In the genomic region with DNA sequence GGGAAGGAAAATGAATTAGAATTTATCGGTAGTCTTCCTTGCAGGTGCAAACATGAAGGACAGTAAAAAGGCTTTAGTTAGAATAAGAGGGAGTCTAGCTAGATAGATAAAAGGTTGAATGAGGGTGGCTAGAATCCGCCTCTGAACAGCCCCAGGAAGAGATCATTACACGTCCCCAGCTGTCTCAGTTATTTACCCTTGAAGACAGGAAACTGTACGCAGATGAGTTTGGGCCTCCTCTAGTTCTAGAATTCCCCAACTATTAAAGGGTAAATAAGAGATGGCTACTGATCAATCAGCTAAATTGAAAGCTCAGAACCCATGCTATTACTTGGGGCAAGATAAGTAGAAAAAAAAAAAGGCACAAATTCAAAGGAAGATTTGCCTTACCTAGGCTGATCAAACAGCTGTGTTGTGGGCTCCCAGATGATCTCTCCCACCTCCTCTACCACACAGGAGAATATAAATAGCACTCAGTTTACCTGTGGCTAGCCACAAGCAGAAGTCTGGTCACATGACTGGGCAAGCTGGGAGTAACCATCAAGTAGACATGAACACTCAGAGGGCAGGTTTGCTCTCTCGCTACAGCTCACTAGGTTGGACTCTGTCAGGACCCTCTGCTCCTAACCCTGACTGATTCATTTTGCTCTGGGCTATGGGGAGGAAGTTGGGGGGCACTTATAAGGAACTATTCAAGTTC, we compare ENCODE assay signal across 8 cellular contexts. TPM values are rescaled to one million over a fixed set of nuclear protein-coding genes. Genes with fewer than 3 reads are reported as not detected.
DNase-seq lines count a peak whose midpoint lies in the region; ATAC-seq lines count a peak whose summit lies in the region.

No MANE protein-coding gene starts in this region.

- H3K4ac ChIP-seq in trophoblast cell (ENCODE audit: low read depth, low read length), result no peak overlapping the region

- H3K4me3 ChIP-seq in BLaER1 (peak overlapping the region; percentile 25), trophoblast cell (ENCODE audit: low read depth, low read length) (no peak overlapping the region)

- H3K27me3 ChIP-seq in BLaER1, result no peaks in the 10 kb centered on the region
- no peaks in the 10 kb centered on the region for H3K27me3 ChIP-seq in trophoblast cell (ENCODE audit: insufficient read depth, low read length)

- peaks cover 90% of the 10 kb centered on the region for H3K4me1 ChIP-seq in BLaER1
- no peaks in the 10 kb centered on the region for H3K4me1 ChIP-seq in trophoblast cell (ENCODE audit: control insufficient read depth in 1 of 2, insufficient read depth in 2 of 2, low read length in 2 of 2)

- no peaks in the 10 kb centered on the region for H3K9me3 Mint-ChIP-seq in activated T-helper 2 cell treated with anti-CD3 and anti-CD28 coated beads, Interferon-gamma antibody, Interleukin-2, Interleukin-4, amounts not matched to agents 10 μg/mL and 5 μg/mL and 100 μg/mL, durations not matched to agents 14 hours and 24 hours and 36 hours

- no peak for DNase-seq in activated T-helper 2 cell treated with anti-CD3 and anti-CD28 coated beads, Interferon-gamma antibody, Interleukin-2, Interleukin-4, amounts not matched to agents 10 μg/mL and 5 μg/mL and 100 μg/mL, durations not matched to agents 14 hours and 24 hours and 36 hours (ENCODE audit: low spot score)
- DNase-seq in caudate nucleus (lab: John Stamatoyannopoulos, UW) (no peak), SW 1271 (lab: John Stamatoyannopoulos, UW) (no peak), HuH-7.5 (ENCODE audit: low spot score) (no peak), trophoblast cell (no peak)

- no peaks in the 10 kb centered on the region for H4K20me1 ChIP-seq in BLaER1

- no peak overlapping the region for H2BK5ac ChIP-seq in trophoblast cell (ENCODE audit: low read depth, low read length, poor library complexity)

- no peak overlapping the region for H4K91ac ChIP-seq in trophoblast cell (ENCODE audit: low read depth, low read length)

- H3K4me2 ChIP-seq in BLaER1 (peak overlapping the region; percentile 94), trophoblast cell (ENCODE audit: low read length) (no peak overlapping the region)

- H4K8ac ChIP-seq in trophoblast cell (ENCODE audit: low read depth, low read length), result no peak overlapping the region

- peaks cover 66% of the 10 kb centered on the region for H3K4me1 Mint-ChIP-seq in activated T-helper 2 cell treated with anti-CD3 and anti-CD28 coated beads, Interferon-gamma antibody, Interleukin-2, Interleukin-4, amounts not matched to agents 10 μg/mL and 5 μg/mL and 100 μg/mL, durations not matched to agents 14 hours and 24 hours and 36 hours (ENCODE audit: low read depth)

- H4K12ac ChIP-seq in trophoblast cell (ENCODE audit: low read depth, low read length), result no peak overlapping the region

- H3K27ac Mint-ChIP-seq in activated T-helper 2 cell treated with anti-CD3 and anti-CD28 coated beads, Interferon-gamma antibody, Interleukin-2, Interleukin-4, amounts not matched to agents 10 μg/mL and 5 μg/mL and 100 μg/mL, durations not matched to agents 14 hours and 24 hours and 36 hours, result peak overlapping the region; percentile 69

- H3K79me2 ChIP-seq in trophoblast cell (ENCODE audit: control insufficient read depth, insufficient read depth, low read length, poor library complexity), result no peaks in the 10 kb centered on the region

- H3K18ac ChIP-seq in trophoblast cell (ENCODE audit: low read length), result no peak overlapping the region

- H3K23ac ChIP-seq in trophoblast cell (ENCODE audit: low read length), result no peak overlapping the region

- H3K36me3 ChIP-seq in BLaER1 (0 out of 2 replicates have a peak, but pooled peaks cover 3% of the 10 kb centered on the region), trophoblast cell (ENCODE audit: control insufficient read depth in 1 of 2, insufficient read depth in 2 of 2, low read length in 2 of 2) (peaks cover 0 to 2% of the 10 kb centered on the region in 2 experiments)

- H3K9ac ChIP-seq in BLaER1 (peak overlapping the region; percentile 70), trophoblast cell (ENCODE audit: low read length) (no peak overlapping the region)

- H3K27ac ChIP-seq in BLaER1, result peak overlapping the region; percentile 93
- H3K27ac ChIP-seq in caudate nucleus (ENCODE audit: low read depth, low read length), result no peak overlapping the region
- H3K27ac ChIP-seq in trophoblast cell (ENCODE audit: low read depth, low read length), result no peak overlapping the region

- H3K27me3 Mint-ChIP-seq in activated T-helper 2 cell treated with anti-CD3 and anti-CD28 coated beads, Interferon-gamma antibody, Interleukin-2, Interleukin-4, amounts not matched to agents 10 μg/mL and 5 μg/mL and 100 μg/mL, durations not matched to agents 14 hours and 24 hours and 36 hours (ENCODE audit: low read depth), result no peaks in the 10 kb centered on the region

- peak overlapping the region; percentile 66 for H3K4me3 Mint-ChIP-seq in activated T-helper 2 cell treated with anti-CD3 and anti-CD28 coated beads, Interferon-gamma antibody, Interleukin-2, Interleukin-4, amounts not matched to agents 10 μg/mL and 5 μg/mL and 100 μg/mL, durations not matched to agents 14 hours and 24 hours and 36 hours (ENCODE audit: low read depth)

- H3K79me1 ChIP-seq in trophoblast cell (ENCODE audit: low read length), result no peaks in the 10 kb centered on the region

- H3K9me3 ChIP-seq in BLaER1, result no peaks in the 10 kb centered on the region
- H3K9me3 ChIP-seq in trophoblast cell (ENCODE audit: insufficient read depth, low read depth, low read length), result no peaks in the 10 kb centered on the region

- peak; percentile 34 for ATAC-seq in GM19025 (IDR thresholded peaks at IDR 0.05; ENCODE audit: low read depth, unreplicated experiment)
- peak; percentile 38 for ATAC-seq in HG03097 (IDR thresholded peaks at IDR 0.05; ENCODE audit: low FRiP score, unreplicated experiment)

- WGBS in trophoblast cell (ENCODE audit: extremely low coverage, insufficient coverage, insufficient read length), result no CpG with 5 or more reads among the region's 5 CpGs

- H3K14ac ChIP-seq in trophoblast cell (ENCODE audit: low read length), result no peak overlapping the region

- intact Hi-C loops in activated T-helper 2 cell treated with anti-CD3 and anti-CD28 coated beads, Interferon-gamma antibody, Interleukin-2, Interleukin-4, amounts not matched to agents 10 μg/mL and 5 μg/mL and 100 μg/mL, durations not matched to agents 14 hours and 24 hours and 36 hours (cut with micrococcal nuclease), result loop anchor here (1.0 to 10.0 kb wide), 2 partner anchors 8 to 552 kb away; no protein-coding TSS in a partner anchor

- H2BK120ac ChIP-seq in trophoblast cell (ENCODE audit: insufficient read depth, low read length, poor library complexity), result no peak overlapping the region

- no peak overlapping the region for H2BK12ac ChIP-seq in trophoblast cell (ENCODE audit: low read length)

- H2AK5ac ChIP-seq in trophoblast cell (ENCODE audit: low read length), result no peak overlapping the region

- H2AFZ ChIP-seq in trophoblast cell (ENCODE audit: insufficient read depth, low read length, poor library complexity), result no peak overlapping the region

- H3K36me3 Mint-ChIP-seq in activated T-helper 2 cell treated with anti-CD3 and anti-CD28 coated beads, Interferon-gamma antibody, Interleukin-2, Interleukin-4, amounts not matched to agents 10 μg/mL and 5 μg/mL and 100 μg/mL, durations not matched to agents 14 hours and 24 hours and 36 hours (ENCODE audit: low read depth), result peaks cover 21% of the 10 kb centered on the region

RNA-seq across cellular contexts. Expression of a gene that starts 17.0 kb away (rescaled TPM):
- total RNA-seq in activated T-helper 2 cell treated with anti-CD3 and anti-CD28 coated beads, Interferon-gamma antibody, Interleukin-2, Interleukin-4, amounts not matched to agents 10 μg/mL and 5 μg/mL and 100 μg/mL, durations not matched to agents 14 hours and 24 hours and 36 hours, result 12.2 and 15.8 TPM in 2 replicates
- polyA plus RNA-seq in trophoblast cell (2013), result 7.7 and 7.9 TPM in 2 replicates

RNA-seq across cellular contexts. Expression of a gene that starts 39.2 kb away (rescaled TPM):
- total RNA-seq in activated T-helper 2 cell treated with anti-CD3 and anti-CD28 coated beads, Interferon-gamma antibody, Interleukin-2, Interleukin-4, amounts not matched to agents 10 μg/mL and 5 μg/mL and 100 μg/mL, durations not matched to agents 14 hours and 24 hours and 36 hours, result 75.7 and 80.7 TPM in 2 replicates
- polyA plus RNA-seq in trophoblast cell (2013), result 94.1 and 98.1 TPM in 2 replicates

RNA-seq across cellular contexts. Expression of a gene that starts 41.5 kb away (rescaled TPM):
- total RNA-seq in activated T-helper 2 cell treated with anti-CD3 and anti-CD28 coated beads, Interferon-gamma antibody, Interleukin-2, Interleukin-4, amounts not matched to agents 10 μg/mL and 5 μg/mL and 100 μg/mL, durations not matched to agents 14 hours and 24 hours and 36 hours, result 62.1 and 65.0 TPM in 2 replicates
- 45.6 and 47.2 TPM in 2 replicates for polyA plus RNA-seq in trophoblast cell (2013)
